In the genomic region with DNA sequence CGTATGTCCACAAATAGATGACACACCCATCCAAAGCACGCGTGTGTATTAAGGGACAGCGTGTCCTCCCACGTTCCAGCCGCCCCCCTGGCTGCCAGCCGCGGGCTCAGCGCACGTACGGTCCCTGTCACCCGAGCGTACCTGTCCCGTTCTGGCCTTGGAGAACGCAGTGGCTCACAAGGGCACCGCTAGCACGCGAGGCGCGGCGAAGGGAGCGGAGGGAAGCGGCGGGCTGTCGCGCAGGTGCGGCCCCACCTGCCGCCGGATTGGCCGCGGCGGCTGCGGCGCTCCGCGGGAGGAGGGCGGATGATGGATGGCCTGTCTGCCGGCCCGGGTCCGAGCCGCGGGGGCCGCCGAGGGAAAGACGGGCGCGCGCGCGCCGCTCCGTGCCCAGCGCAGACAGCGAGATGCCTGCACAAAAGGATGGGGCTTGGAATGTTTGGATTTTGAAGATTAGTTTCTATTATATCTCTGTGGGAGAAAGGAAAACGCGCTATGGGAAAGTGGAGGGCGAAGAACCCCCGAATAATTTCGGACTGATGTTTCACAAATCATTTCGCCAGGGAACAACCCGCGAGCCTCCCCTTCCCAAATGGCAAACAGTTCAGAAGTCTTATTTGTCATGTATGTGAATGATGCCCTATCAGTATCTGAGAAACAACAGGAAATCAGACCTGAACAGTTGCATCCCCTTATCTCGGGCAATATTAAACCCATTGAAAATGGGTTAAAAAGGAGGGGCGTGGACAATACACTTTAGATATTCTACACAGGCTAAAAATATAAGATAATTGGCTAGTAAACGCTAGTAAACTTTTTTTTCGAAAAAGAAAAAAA, we compare ENCODE assay signal across 10 cellular contexts.
A peak's percentile ranks its signal among the peaks of the same experiment; 100 is the strongest.
DNase-seq lines count a peak whose midpoint lies in the region; ATAC-seq and TF ChIP-seq lines count a peak whose summit lies in the region.
"Had no signal": no experiment of that assay in that cellular context is flagged by ENCODE, and none has a peak within 500 bp of the region (broad histone marks: within the 10 kb centered on the region; RNA-seq: fewer than 3 reads in every experiment).

No MANE protein-coding gene starts in this region.

- peak overlapping the region; percentile 25 for H3K4me3 Mint-ChIP-seq in activated naive CD8-positive, alpha-beta T cell treated with anti-CD3 and anti-CD28 coated beads for 36 hours
- peak overlapping the region; percentile 74 for H3K4me3 Mint-ChIP-seq in osteocyte (ENCODE audit: unreplicated experiment)

- H3K27ac ChIP-seq in heart right ventricle, result peak overlapping the region; percentile 72 to 90 (median 84)
- H3K27ac ChIP-seq: RWPE1 had no signal

- DNase-seq in DMS114 treated with DMSO at 0.1 percent for 48 hours (lab: John Stamatoyannopoulos, UW; ENCODE audit: unreplicated experiment) (peak; percentile 37), heart right ventricle (peak in 1 of 2 donors; percentile 35), osteocyte (ENCODE audit: extremely low spot score, unreplicated experiment) (no peak), NCI-H1105 treated with DMSO at 0.1 percent for 48 hours (lab: John Stamatoyannopoulos, UW) (no peak), EL (no peak), SK-N-DZ (ENCODE audit: low spot score) (no peak)
- no peak for DNase-seq in activated naive CD8-positive, alpha-beta T cell treated with anti-CD3 and anti-CD28 coated beads for 36 hours
- DNase-seq: activated gamma-delta T cell treated with Interleukin-2 at 50 U/mL for 16 hours had no signal

- WGBS in heart right ventricle, 2 donors, result 4% methylated on average over 66 of the region's 66 CpGs

- intact Hi-C loops in heart right ventricle (cut with DNase I), result loop anchor here in 1 of 10 donors (5.0 kb wide), 1 partner anchor 130 kb away; no protein-coding TSS in a partner anchor

- H3K36me3 Mint-ChIP-seq in activated naive CD8-positive, alpha-beta T cell treated with anti-CD3 and anti-CD28 coated beads for 36 hours, result no peaks in the 10 kb centered on the region
- no peaks in the 10 kb centered on the region for H3K36me3 Mint-ChIP-seq in osteocyte (ENCODE audit: unreplicated experiment)

- no peaks in the 10 kb centered on the region for H3K36me3 ChIP-seq in heart right ventricle

- peaks cover 7% of the 10 kb centered on the region for H3K4me1 Mint-ChIP-seq in activated naive CD8-positive, alpha-beta T cell treated with anti-CD3 and anti-CD28 coated beads for 36 hours
- H3K4me1 Mint-ChIP-seq in osteocyte (ENCODE audit: unreplicated experiment), result peaks cover 31% of the 10 kb centered on the region

- no peaks in the 10 kb centered on the region for H3K9me3 Mint-ChIP-seq in activated naive CD8-positive, alpha-beta T cell treated with anti-CD3 and anti-CD28 coated beads for 36 hours
- no peaks in the 10 kb centered on the region for H3K9me3 Mint-ChIP-seq in osteocyte (ENCODE audit: unreplicated experiment)

- H3K9me3 ChIP-seq in heart right ventricle, result no peaks in the 10 kb centered on the region

- no peak overlapping the region for H3K27ac Mint-ChIP-seq in activated naive CD8-positive, alpha-beta T cell treated with anti-CD3 and anti-CD28 coated beads for 36 hours
- H3K27ac Mint-ChIP-seq in osteocyte (ENCODE audit: unreplicated experiment), result peak overlapping the region; percentile 85

- H3K4me3 ChIP-seq in heart right ventricle, result peak overlapping the region; percentile 32 to 61 (median 50)

- peaks cover 53% of the 10 kb centered on the region for H3K27me3 Mint-ChIP-seq in activated naive CD8-positive, alpha-beta T cell treated with anti-CD3 and anti-CD28 coated beads for 36 hours
- no peaks in the 10 kb centered on the region for H3K27me3 Mint-ChIP-seq in osteocyte (ENCODE audit: unreplicated experiment)

- peaks cover 0 to 29% (median 14%) of the 10 kb centered on the region in 7 donors for H3K27me3 ChIP-seq in heart right ventricle

- ATAC-seq in heart right ventricle (peak in 6 of 8 donors; percentile 26 to 65 (median 54)), GM19395 (IDR thresholded peaks at IDR 0.05; ENCODE audit: unreplicated experiment) (no peak)

- peaks cover 0 to 29% (median 5%) of the 10 kb centered on the region in 9 donors for H3K4me1 ChIP-seq in heart right ventricle

- TF ChIP-seq CTCF in heart right ventricle (IDR thresholded peaks at IDR 0.05) (no peak), osteocyte (IDR thresholded peaks at IDR 0.05) (no peak)
